22 cellular contexts compared by ENCODE assay signal in genomic region chr16:50023626-50024025, GRCh38. TPM values are rescaled to one million over a fixed set of nuclear protein-coding genes. Genes with fewer than 3 reads are reported as not detected.
DNase-seq lines count a peak whose midpoint lies in the region; ATAC-seq, FAIRE-seq and TF ChIP-seq lines count a peak whose summit lies in the region.
"Had no signal": no experiment of that assay in that cellular context is flagged by ENCODE, and none has a peak within 500 bp of the region (broad histone marks: within the 10 kb centered on the region; RNA-seq: fewer than 3 reads in every experiment).

No MANE protein-coding gene starts in this region.

- H3K9ac ChIP-seq in neural progenitor cell = no peak overlapping the region

- no peak for ATAC-seq in activated T-helper 17 cell treated with anti-CD3 and anti-CD28 coated beads, Interleukin-2, amount 50 U/mL, for 72 hours (replicated peaks)
- no peak for ATAC-seq in stimulated activated effector memory CD8-positive, alpha-beta T cell treated with anti-CD3 and anti-CD28 coated beads, Interleukin-12 subunit alpha, Interleukin-12 subunit beta, amount 100 ng/mL, for 72 hours
- ATAC-seq: GM12878, HCT116, Right ventricle myocardium inferior had no signal

- peaks cover 35% of the 10 kb centered on the region for H3K79me2 ChIP-seq in neural progenitor cell (ENCODE audit: low read depth)

- no peak overlapping the region for H3K27ac ChIP-seq in neural progenitor cell
- H3K27ac ChIP-seq: C4-2B, SJSA1 had no signal

- peaks cover 8% of the 10 kb centered on the region for H3F3A ChIP-seq in neural progenitor cell (ENCODE audit: low read depth)

- H4K20me1 ChIP-seq in neural progenitor cell (ENCODE audit: low read depth) = peaks cover 14% of the 10 kb centered on the region

- no peak overlapping the region for H3K27ac Mint-ChIP-seq in activated naive CD8-positive, alpha-beta T cell
- H3K27ac Mint-ChIP-seq in activated naive CD8-positive, alpha-beta T cell treated with anti-CD3 and anti-CD28 coated beads for 36 hours = no peak overlapping the region
- H3K27ac Mint-ChIP-seq in activated T-helper 17 cell treated with anti-CD3 and anti-CD28 coated beads, Interleukin-2, amount 50 U/mL, for 72 hours = no peak overlapping the region
- no peak overlapping the region for H3K27ac Mint-ChIP-seq in neural progenitor cell
- H3K27ac Mint-ChIP-seq in stimulated activated effector memory CD8-positive, alpha-beta T cell treated with anti-CD3 and anti-CD28 coated beads, Interleukin-12 subunit alpha, Interleukin-12 subunit beta, amount 100 ng/mL, for 72 hours = no peak overlapping the region

- peak overlapping the region; percentile 10 for H3K4me3 Mint-ChIP-seq in activated naive CD8-positive, alpha-beta T cell
- H3K4me3 Mint-ChIP-seq in activated naive CD8-positive, alpha-beta T cell treated with anti-CD3 and anti-CD28 coated beads for 36 hours = no peak overlapping the region
- H3K4me3 Mint-ChIP-seq in activated T-helper 17 cell treated with anti-CD3 and anti-CD28 coated beads, Interleukin-2, amount 50 U/mL, for 72 hours = peak overlapping the region; percentile 95
- H3K4me3 Mint-ChIP-seq in neural progenitor cell = no peak overlapping the region
- H3K4me3 Mint-ChIP-seq in stimulated activated effector memory CD8-positive, alpha-beta T cell treated with anti-CD3 and anti-CD28 coated beads, Interleukin-12 subunit alpha, Interleukin-12 subunit beta, amount 100 ng/mL, for 72 hours = no peak overlapping the region

- H3K36me3 ChIP-seq in neural progenitor cell = peaks cover 4% of the 10 kb centered on the region
- H3K36me3 ChIP-seq: MG63, SJSA1 had no signal

- H3K4me1 ChIP-seq in neural progenitor cell = peaks cover 20% of the 10 kb centered on the region
- H3K4me1 ChIP-seq: SJSA1 had no signal

- no peaks in the 10 kb centered on the region for H3K27me3 Mint-ChIP-seq in activated naive CD8-positive, alpha-beta T cell
- no peaks in the 10 kb centered on the region for H3K27me3 Mint-ChIP-seq in activated naive CD8-positive, alpha-beta T cell treated with anti-CD3 and anti-CD28 coated beads for 36 hours
- no peaks in the 10 kb centered on the region for H3K27me3 Mint-ChIP-seq in activated T-helper 17 cell treated with anti-CD3 and anti-CD28 coated beads, Interleukin-2, amount 50 U/mL, for 72 hours
- no peaks in the 10 kb centered on the region for H3K27me3 Mint-ChIP-seq in neural progenitor cell (ENCODE audit: insufficient read depth, low read depth)

- in situ Hi-C loops in G401 (cut with HindIII; ENCODE audit: low sequenced_read_pairs) = no loop called here

- H3K4me1 Mint-ChIP-seq in activated naive CD8-positive, alpha-beta T cell (ENCODE audit: low read depth) = peaks cover 24% of the 10 kb centered on the region
- peaks cover 14% of the 10 kb centered on the region for H3K4me1 Mint-ChIP-seq in activated naive CD8-positive, alpha-beta T cell treated with anti-CD3 and anti-CD28 coated beads for 36 hours
- H3K4me1 Mint-ChIP-seq in activated T-helper 17 cell treated with anti-CD3 and anti-CD28 coated beads, Interleukin-2, amount 50 U/mL, for 72 hours = peaks cover 4% of the 10 kb centered on the region
- H3K4me1 Mint-ChIP-seq in neural progenitor cell = peaks cover 21% of the 10 kb centered on the region
- peaks cover 10% of the 10 kb centered on the region for H3K4me1 Mint-ChIP-seq in stimulated activated effector memory CD8-positive, alpha-beta T cell treated with anti-CD3 and anti-CD28 coated beads, Interleukin-12 subunit alpha, Interleukin-12 subunit beta, amount 100 ng/mL, for 72 hours

- no peak overlapping the region for H3K4me2 ChIP-seq in neural progenitor cell

- peak overlapping the region; percentile 27 for H2AFZ ChIP-seq in neural progenitor cell (replicated peaks)

- no peaks in the 10 kb centered on the region for H3K9me3 ChIP-seq in neural progenitor cell (ENCODE audit: low read depth)
- H3K9me3 ChIP-seq: MG63, SJSA1 had no signal

- no peaks in the 10 kb centered on the region for H3K9me3 Mint-ChIP-seq in activated naive CD8-positive, alpha-beta T cell (ENCODE audit: low read depth)
- no peaks in the 10 kb centered on the region for H3K9me3 Mint-ChIP-seq in activated naive CD8-positive, alpha-beta T cell treated with anti-CD3 and anti-CD28 coated beads for 36 hours
- H3K9me3 Mint-ChIP-seq in activated T-helper 17 cell treated with anti-CD3 and anti-CD28 coated beads, Interleukin-2, amount 50 U/mL, for 72 hours = no peaks in the 10 kb centered on the region
- H3K9me3 Mint-ChIP-seq in neural progenitor cell = no peaks in the 10 kb centered on the region
- no peaks in the 10 kb centered on the region for H3K9me3 Mint-ChIP-seq in stimulated activated effector memory CD8-positive, alpha-beta T cell treated with anti-CD3 and anti-CD28 coated beads, Interleukin-12 subunit alpha, Interleukin-12 subunit beta, amount 100 ng/mL, for 72 hours

- H3K36me3 Mint-ChIP-seq in activated naive CD8-positive, alpha-beta T cell = peaks cover 2% of the 10 kb centered on the region
- H3K36me3 Mint-ChIP-seq in activated naive CD8-positive, alpha-beta T cell treated with anti-CD3 and anti-CD28 coated beads for 36 hours = no peaks in the 10 kb centered on the region
- peaks cover 6% of the 10 kb centered on the region for H3K36me3 Mint-ChIP-seq in activated T-helper 17 cell treated with anti-CD3 and anti-CD28 coated beads, Interleukin-2, amount 50 U/mL, for 72 hours (ENCODE audit: low read depth)
- no peaks in the 10 kb centered on the region for H3K36me3 Mint-ChIP-seq in neural progenitor cell
- H3K36me3 Mint-ChIP-seq in stimulated activated effector memory CD8-positive, alpha-beta T cell treated with anti-CD3 and anti-CD28 coated beads, Interleukin-12 subunit alpha, Interleukin-12 subunit beta, amount 100 ng/mL, for 72 hours = peaks cover 26% of the 10 kb centered on the region

- H3K4me3 ChIP-seq in neural progenitor cell = no peak overlapping the region
- H3K4me3 ChIP-seq: GM12878, MG63, SJSA1 had no signal

- FAIRE-seq in HTR-8/SVneo (lab: Jason Lieb, UNC) = no peak
- FAIRE-seq: GM12878 had no signal

- no peak for DNase-seq in activated naive CD8-positive, alpha-beta T cell treated with anti-CD3 and anti-CD28 coated beads for 36 hours
- DNase-seq in neural progenitor cell (ENCODE audit: low spot score) = no peak
- DNase-seq in HTR-8/SVneo (ENCODE audit: insufficient read length, low spot score) = no peak
- no peak for DNase-seq in HT-29 (ENCODE audit: low spot score)
- no peak for DNase-seq in G401 (ENCODE audit: low spot score)
- no peak for DNase-seq in stimulated activated effector memory CD8-positive, alpha-beta T cell treated with anti-CD3 and anti-CD28 coated beads, Interleukin-12 subunit alpha, Interleukin-12 subunit beta, amount 100 ng/mL, for 72 hours (ENCODE audit: low spot score in 2 of 2)
- DNase-seq: 8988T, DMS79, GOT3, IMR-90, Karpas-422, MG63, NCI-H1417, NCI-H1694 treated with DMSO at 0.1 percent for 48 hours, NCI-H446 had no signal

- no peaks in the 10 kb centered on the region for H3K27me3 ChIP-seq in neural progenitor cell
- H3K27me3 ChIP-seq: MG63, SJSA1 had no signal

- no peak for TF ChIP-seq CTCF in neural progenitor cell (IDR thresholded peaks at IDR 0.05)

RNA-seq across cellular contexts. Expression of gene CNEP1R1, which starts 1.4 kb away (rescaled TPM):
- total RNA-seq in activated naive CD8-positive, alpha-beta T cell treated with anti-CD3 and anti-CD28 coated beads for 36 hours = 10 to 100 TPM; 15.6 to 16.0 TPM
- 10 to 100 TPM; 22.6 to 24.1 TPM for total RNA-seq in activated T-helper 17 cell treated with anti-CD3 and anti-CD28 coated beads, Interleukin-2, amount 50 U/mL, for 72 hours
- 37.9 and 52.7 TPM in 2 replicates for total RNA-seq in neural progenitor cell (ENCODE audit: low replicate concordance)
- 4.4 and 5.4 TPM in 2 replicates for total RNA-seq in HT-29 (2014; rRNA removed; shearing (Covaris generic))
- total RNA-seq in G401 (2014; rRNA removed; shearing (Covaris generic)) = 12.2 and 22.5 TPM in 2 replicates

RNA-seq across cellular contexts. Expression of gene HEATR3, which starts 42.1 kb away (rescaled TPM):
- total RNA-seq in activated naive CD8-positive, alpha-beta T cell treated with anti-CD3 and anti-CD28 coated beads for 36 hours = 10 to 100 TPM; 26.8 to 27.6 TPM
- 10 to 100 TPM; 23.3 to 46.7 TPM for total RNA-seq in activated T-helper 17 cell treated with anti-CD3 and anti-CD28 coated beads, Interleukin-2, amount 50 U/mL, for 72 hours
- 23.9 and 26.7 TPM in 2 replicates for total RNA-seq in neural progenitor cell (ENCODE audit: low replicate concordance)
- 17.1 and 36.0 TPM in 2 replicates for total RNA-seq in HT-29 (2014; rRNA removed; shearing (Covaris generic))
- total RNA-seq in G401 (2014; rRNA removed; shearing (Covaris generic)) = 16.8 and 22.1 TPM in 2 replicates

Comparison
In these comparisons a context has a peak if more than half of its experiments do, and no peak if none do; other contexts are left out.
1. H3K4me3 Mint-ChIP-seq: peak in activated naive CD8-positive, alpha-beta T cell (single experiment) and activated T-helper 17 cell treated with anti-CD3 and anti-CD28 coated beads, Interleukin-2, amount 50 U/mL, for 72 hours (single experiment); none in activated naive CD8-positive, alpha-beta T cell treated with anti-CD3 and anti-CD28 coated beads for 36 hours (single experiment), neural progenitor cell (single experiment) and stimulated activated effector memory CD8-positive, alpha-beta T cell treated with anti-CD3 and anti-CD28 coated beads, Interleukin-12 subunit alpha, Interleukin-12 subunit beta, amount 100 ng/mL, for 72 hours (single experiment).